In genomic region chrX:21839334-21840198, GRCh38 we compare ENCODE assay signal across 1 cellular context.
TF ChIP-seq lines count a peak whose summit lies in the region.

MBTPS2 (plus strand) TSS chrX:21839617; CDS start chrX:21839735, 118 bp downstream.

TF ChIP-seq in HepG2, 621 proteins besides CTCF, POLR2A, EP300 and RAD21 (continued from another document and continues in another):
- TF ChIP-seq SP5 (CRISPR knock-in tag; IDR thresholded peaks at IDR 0.05; ENCODE audit: borderline replicate concordance, low read depth) = 0 out of 2 replicates have a peak, but pooled peaks have one; percentile 8
- TF ChIP-seq ZHX2 (IDR thresholded peaks at IDR 0.05; ENCODE audit: low read depth) = peak; percentile 60; the same call in 1 of the 2 replicates
- no peak for TF ChIP-seq ZHX2 (CRISPR knock-in tag; IDR thresholded peaks at IDR 0.05; ENCODE audit: borderline replicate concordance)
- TF ChIP-seq RFX3 (CRISPR knock-in tag; IDR thresholded peaks at IDR 0.05) = no peak
- TF ChIP-seq, protein P1, sequence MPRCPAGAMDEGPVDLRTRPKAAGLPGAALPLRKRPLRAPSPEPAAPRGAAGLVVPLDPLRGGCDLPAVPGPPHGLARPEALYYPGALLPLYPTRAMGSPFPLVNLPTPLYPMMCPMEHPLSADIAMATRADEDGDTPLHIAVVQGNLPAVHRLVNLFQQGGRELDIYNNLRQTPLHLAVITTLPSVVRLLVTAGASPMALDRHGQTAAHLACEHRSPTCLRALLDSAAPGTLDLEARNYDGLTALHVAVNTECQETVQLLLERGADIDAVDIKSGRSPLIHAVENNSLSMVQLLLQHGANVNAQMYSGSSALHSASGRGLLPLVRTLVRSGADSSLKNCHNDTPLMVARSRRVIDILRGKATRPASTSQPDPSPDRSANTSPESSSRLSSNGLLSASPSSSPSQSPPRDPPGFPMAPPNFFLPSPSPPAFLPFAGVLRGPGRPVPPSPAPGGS (CRISPR knock-in tag; IDR thresholded peaks at IDR 0.05) = 0 out of 2 replicates have a peak, but pooled peaks have one; percentile 26
- TF ChIP-seq U2AF2 (IDR thresholded peaks at IDR 0.05; ENCODE audit: low read depth, low read length) = no peak
- peak; percentile 90 for TF ChIP-seq YEATS2 (CRISPR knock-in tag; IDR thresholded peaks at IDR 0.05; ENCODE audit: borderline replicate concordance)
- TF ChIP-seq, protein P2, sequence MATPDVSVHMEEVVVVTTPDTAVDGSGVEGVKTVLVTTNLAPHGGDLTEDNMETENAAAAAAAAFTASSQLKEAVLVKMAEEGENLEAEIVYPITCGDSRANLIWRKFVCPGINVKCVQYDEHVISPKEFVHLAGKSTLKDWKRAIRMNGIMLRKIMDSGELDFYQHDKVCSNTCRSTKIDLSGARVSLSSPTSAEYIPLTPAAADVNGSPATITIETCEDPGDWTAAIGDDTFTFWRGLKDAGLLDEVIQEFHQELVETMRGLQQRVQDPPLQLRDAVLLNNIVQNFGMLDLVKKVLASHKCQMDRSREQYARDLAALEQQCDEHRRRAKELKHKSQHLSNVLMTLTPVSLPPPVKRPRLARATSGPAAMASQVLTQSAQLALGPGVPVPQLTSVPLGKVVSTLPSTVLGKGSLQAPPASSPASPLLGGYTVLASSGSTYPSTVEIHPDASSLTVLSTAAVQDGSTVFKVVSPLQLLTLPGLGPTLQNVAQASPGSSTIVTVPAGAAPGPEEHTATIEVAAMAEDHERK (CRISPR knock-in tag; IDR thresholded peaks at IDR 0.05; ENCODE audit: low read depth) = no peak
- TF ChIP-seq ELF4 (CRISPR knock-in tag; IDR thresholded peaks at IDR 0.05; ENCODE audit: borderline replicate concordance) = no peak
- TF ChIP-seq FOXO1 (CRISPR knock-in tag; IDR thresholded peaks at IDR 0.05) = no peak
- TF ChIP-seq, protein P3, sequence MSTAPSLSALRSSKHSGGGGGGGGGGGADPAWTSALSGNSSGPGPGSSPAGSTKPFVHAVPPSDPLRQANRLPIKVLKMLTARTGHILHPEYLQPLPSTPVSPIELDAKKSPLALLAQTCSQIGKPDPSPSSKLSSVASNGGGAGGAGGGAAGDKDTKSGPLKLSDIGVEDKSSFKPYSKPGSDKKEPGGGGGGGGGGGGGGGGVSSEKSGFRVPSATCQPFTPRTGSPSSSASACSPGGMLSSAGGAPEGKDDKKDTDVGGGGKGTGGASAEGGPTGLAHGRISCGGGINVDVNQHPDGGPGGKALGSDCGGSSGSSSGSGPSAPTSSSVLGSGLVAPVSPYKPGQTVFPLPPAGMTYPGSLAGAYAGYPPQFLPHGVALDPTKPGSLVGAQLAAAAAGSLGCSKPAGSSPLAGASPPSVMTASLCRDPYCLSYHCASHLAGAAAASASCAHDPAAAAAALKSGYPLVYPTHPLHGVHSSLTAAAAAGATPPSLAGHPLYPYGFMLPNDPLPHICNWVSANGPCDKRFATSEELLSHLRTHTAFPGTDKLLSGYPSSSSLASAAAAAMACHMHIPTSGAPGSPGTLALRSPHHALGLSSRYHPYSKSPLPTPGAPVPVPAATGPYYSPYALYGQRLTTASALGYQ (CRISPR knock-in tag; IDR thresholded peaks at IDR 0.05) = peak; percentile 22; the same call in 1 of the 2 replicates
- peak; percentile 80; the same call in 1 of the 2 replicates for TF ChIP-seq MIXL1 (CRISPR knock-in tag; IDR thresholded peaks at IDR 0.05)
- TF ChIP-seq, protein P4, sequence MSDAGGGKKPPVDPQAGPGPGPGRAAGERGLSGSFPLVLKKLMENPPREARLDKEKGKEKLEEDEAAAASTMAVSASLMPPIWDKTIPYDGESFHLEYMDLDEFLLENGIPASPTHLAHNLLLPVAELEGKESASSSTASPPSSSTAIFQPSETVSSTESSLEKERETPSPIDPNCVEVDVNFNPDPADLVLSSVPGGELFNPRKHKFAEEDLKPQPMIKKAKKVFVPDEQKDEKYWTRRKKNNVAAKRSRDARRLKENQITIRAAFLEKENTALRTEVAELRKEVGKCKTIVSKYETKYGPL (CRISPR knock-in tag; IDR thresholded peaks at IDR 0.05) = 0 out of 2 replicates have a peak, but pooled peaks have one; percentile 59
- TF ChIP-seq RNF219 (CRISPR knock-in tag; IDR thresholded peaks at IDR 0.05) = peak; percentile 85; the same call in 1 of the 2 replicates
- TF ChIP-seq RERE (CRISPR knock-in tag; IDR thresholded peaks at IDR 0.05; ENCODE audit: low read depth) = no peak
- TF ChIP-seq ZFP36L1 (CRISPR knock-in tag; IDR thresholded peaks at IDR 0.05) = peak; percentile 41; the same call in 1 of the 2 replicates
- 0 out of 2 replicates have a peak, but pooled peaks have one; percentile 23 for TF ChIP-seq ZNF34 (CRISPR knock-in tag; IDR thresholded peaks at IDR 0.05; ENCODE audit: borderline replicate concordance)
- no peak for TF ChIP-seq ZNF367 (CRISPR knock-in tag; IDR thresholded peaks at IDR 0.05; ENCODE audit: borderline replicate concordance)
- TF ChIP-seq JUND (CRISPR knock-in tag; IDR thresholded peaks at IDR 0.05) = no peak
- TF ChIP-seq ZNF121 (CRISPR knock-in tag; IDR thresholded peaks at IDR 0.05) = peak; percentile 33; the same call in 1 of the 2 replicates
- no peak for TF ChIP-seq ZNF24 (IDR thresholded peaks at IDR 0.05)
- no peak for TF ChIP-seq NR2F6 (IDR thresholded peaks at IDR 0.05)
- TF ChIP-seq NR2F6 (CRISPR knock-in tag; IDR thresholded peaks at IDR 0.05) = peak; percentile 44; the same call in 1 of the 2 replicates
- TF ChIP-seq NRL (CRISPR knock-in tag; IDR thresholded peaks at IDR 0.05; ENCODE audit: borderline replicate concordance) = peak; percentile 84; the same call in 1 of the 2 replicates
- TF ChIP-seq, protein P5, sequence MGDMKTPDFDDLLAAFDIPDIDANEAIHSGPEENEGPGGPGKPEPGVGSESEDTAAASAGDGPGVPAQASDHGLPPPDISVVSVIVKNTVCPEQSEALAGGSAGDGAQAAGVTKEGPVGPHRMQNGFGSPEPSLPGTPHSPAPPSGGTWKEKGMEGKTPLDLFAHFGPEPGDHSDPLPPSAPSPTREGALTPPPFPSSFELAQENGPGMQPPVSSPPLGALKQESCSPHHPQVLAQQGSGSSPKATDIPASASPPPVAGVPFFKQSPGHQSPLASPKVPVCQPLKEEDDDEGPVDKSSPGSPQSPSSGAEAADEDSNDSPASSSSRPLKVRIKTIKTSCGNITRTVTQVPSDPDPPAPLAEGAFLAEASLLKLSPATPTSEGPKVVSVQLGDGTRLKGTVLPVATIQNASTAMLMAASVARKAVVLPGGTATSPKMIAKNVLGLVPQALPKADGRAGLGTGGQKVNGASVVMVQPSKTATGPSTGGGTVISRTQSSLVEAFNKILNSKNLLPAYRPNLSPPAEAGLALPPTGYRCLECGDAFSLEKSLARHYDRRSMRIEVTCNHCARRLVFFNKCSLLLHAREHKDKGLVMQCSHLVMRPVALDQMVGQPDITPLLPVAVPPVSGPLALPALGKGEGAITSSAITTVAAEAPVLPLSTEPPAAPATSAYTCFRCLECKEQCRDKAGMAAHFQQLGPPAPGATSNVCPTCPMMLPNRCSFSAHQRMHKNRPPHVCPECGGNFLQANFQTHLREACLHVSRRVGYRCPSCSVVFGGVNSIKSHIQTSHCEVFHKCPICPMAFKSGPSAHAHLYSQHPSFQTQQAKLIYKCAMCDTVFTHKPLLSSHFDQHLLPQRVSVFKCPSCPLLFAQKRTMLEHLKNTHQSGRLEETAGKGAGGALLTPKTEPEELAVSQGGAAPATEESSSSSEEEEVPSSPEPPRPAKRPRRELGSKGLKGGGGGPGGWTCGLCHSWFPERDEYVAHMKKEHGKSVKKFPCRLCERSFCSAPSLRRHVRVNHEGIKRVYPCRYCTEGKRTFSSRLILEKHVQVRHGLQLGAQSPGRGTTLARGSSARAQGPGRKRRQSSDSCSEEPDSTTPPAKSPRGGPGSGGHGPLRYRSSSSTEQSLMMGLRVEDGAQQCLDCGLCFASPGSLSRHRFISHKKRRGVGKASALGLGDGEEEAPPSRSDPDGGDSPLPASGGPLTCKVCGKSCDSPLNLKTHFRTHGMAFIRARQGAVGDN (CRISPR knock-in tag; IDR thresholded peaks at IDR 0.05) = peak; percentile 89
- no peak; the same call in 1 of the 2 replicates for TF ChIP-seq ZNF776 (CRISPR knock-in tag; IDR thresholded peaks at IDR 0.05)
- no peak; the same call in 1 of the 2 replicates for TF ChIP-seq MXD4 (CRISPR knock-in tag; IDR thresholded peaks at IDR 0.05)
- TF ChIP-seq NBN (conservative IDR thresholded peaks at IDR 0.05) = no peak
- TF ChIP-seq MAFG (CRISPR knock-in tag; IDR thresholded peaks at IDR 0.05) = no peak
